24 cellular contexts compared by ENCODE assay signal in genomic region chr14:49870908-49871307, GRCh38.
"Had no signal": no experiment of that assay in that cellular context is flagged by ENCODE, and none has a peak within 500 bp of the region (broad histone marks: within the 10 kb centered on the region; RNA-seq: fewer than 3 reads in every experiment).

No MANE protein-coding gene starts in this region.

- H3K4me3 Mint-ChIP-seq: activated T-helper 1 cell treated with anti-CD3 and anti-CD28 coated beads, Interleukin-12 subunit alpha, Interleukin-12 subunit beta, Interleukin-2, Interleukin-4 antibody, amounts not matched to agents 30 ng/mL and 10 ng/mL and 1 ng/mL, durations not matched to agents 14 hours and 24 hours and 36 hours; endodermal cell; mesothelial cell of epicardium; natural killer cell had no signal

- H3K36me3 ChIP-seq: esophagus squamous epithelium, gastrocnemius medialis, left ventricle myocardium inferior, spleen, tibial nerve, WERI-Rb-1 had no signal

- FAIRE-seq: astrocyte, TTC549, urothelium cell line had no signal

- ATAC-seq: gastrocnemius medialis; natural killer cell; stimulated activated naive CD8-positive, alpha-beta T cell treated with anti-CD3 and anti-CD28 coated beads, Interleukin-15, Interleukin-2, amounts not matched to agents 100 U/mL and 50 U/mL, for 24 hours had no signal

- H3K27me3 Mint-ChIP-seq: progenitor cell of endocrine pancreas had no signal

- H3K9me3 Mint-ChIP-seq: activated T-helper 1 cell treated with anti-CD3 and anti-CD28 coated beads, Interleukin-12 subunit alpha, Interleukin-12 subunit beta, Interleukin-2, Interleukin-4 antibody, amounts not matched to agents 30 ng/mL and 10 ng/mL and 1 ng/mL, durations not matched to agents 14 hours and 24 hours and 36 hours; endodermal cell; mesothelial cell of epicardium; natural killer cell had no signal

- H3K27me3 ChIP-seq: dorsolateral prefrontal cortex, esophagus squamous epithelium, gastrocnemius medialis, spleen, tibial nerve had no signal

- H3K27ac ChIP-seq: dorsolateral prefrontal cortex, esophagus squamous epithelium, gastrocnemius medialis, left ventricle myocardium inferior, tibial nerve, WERI-Rb-1 had no signal

- H3K4me3 ChIP-seq: dorsolateral prefrontal cortex, esophagus squamous epithelium, gastrocnemius medialis, left ventricle myocardium inferior, tibial nerve had no signal

- H3K9me3 ChIP-seq: esophagus squamous epithelium, gastrocnemius medialis, left ventricle myocardium inferior, spleen, tibial nerve had no signal

- H3K27ac Mint-ChIP-seq: activated T-helper 1 cell treated with anti-CD3 and anti-CD28 coated beads, Interleukin-12 subunit alpha, Interleukin-12 subunit beta, Interleukin-2, Interleukin-4 antibody, amounts not matched to agents 30 ng/mL and 10 ng/mL and 1 ng/mL, durations not matched to agents 14 hours and 24 hours and 36 hours; endodermal cell; mesothelial cell of epicardium; progenitor cell of endocrine pancreas had no signal

- H3K36me3 Mint-ChIP-seq: mesothelial cell of epicardium, natural killer cell had no signal

- DNase-seq: activated gamma-delta T cell; activated naive CD4-positive, alpha-beta T cell treated with anti-CD3 and anti-CD28 coated beads, Interleukin-2, amount 50 U/mL, for 16 hours; central memory CD4-positive, alpha-beta T cell; dorsolateral prefrontal cortex; endodermal cell; esophagus squamous epithelium; gastrocnemius medialis; head of caudate nucleus; hypothalamus; left ventricle myocardium inferior; natural killer cell; retina; spleen; stimulated activated CD4-positive, alpha-beta T cell treated with anti-CD3 and anti-CD28 coated beads, Interleukin-4, amount 100 ng/mL, for 1 hour; stimulated activated naive CD8-positive, alpha-beta T cell treated with anti-CD3 and anti-CD28 coated beads, Interleukin-15, Interleukin-2, amounts not matched to agents 100 U/mL and 50 U/mL, for 24 hours; T-helper 1 cell; WERI-Rb-1 had no signal

- H3K4me1 ChIP-seq: gastrocnemius medialis had no signal
